1 cellular context compared by ENCODE assay signal in the genomic region with DNA sequence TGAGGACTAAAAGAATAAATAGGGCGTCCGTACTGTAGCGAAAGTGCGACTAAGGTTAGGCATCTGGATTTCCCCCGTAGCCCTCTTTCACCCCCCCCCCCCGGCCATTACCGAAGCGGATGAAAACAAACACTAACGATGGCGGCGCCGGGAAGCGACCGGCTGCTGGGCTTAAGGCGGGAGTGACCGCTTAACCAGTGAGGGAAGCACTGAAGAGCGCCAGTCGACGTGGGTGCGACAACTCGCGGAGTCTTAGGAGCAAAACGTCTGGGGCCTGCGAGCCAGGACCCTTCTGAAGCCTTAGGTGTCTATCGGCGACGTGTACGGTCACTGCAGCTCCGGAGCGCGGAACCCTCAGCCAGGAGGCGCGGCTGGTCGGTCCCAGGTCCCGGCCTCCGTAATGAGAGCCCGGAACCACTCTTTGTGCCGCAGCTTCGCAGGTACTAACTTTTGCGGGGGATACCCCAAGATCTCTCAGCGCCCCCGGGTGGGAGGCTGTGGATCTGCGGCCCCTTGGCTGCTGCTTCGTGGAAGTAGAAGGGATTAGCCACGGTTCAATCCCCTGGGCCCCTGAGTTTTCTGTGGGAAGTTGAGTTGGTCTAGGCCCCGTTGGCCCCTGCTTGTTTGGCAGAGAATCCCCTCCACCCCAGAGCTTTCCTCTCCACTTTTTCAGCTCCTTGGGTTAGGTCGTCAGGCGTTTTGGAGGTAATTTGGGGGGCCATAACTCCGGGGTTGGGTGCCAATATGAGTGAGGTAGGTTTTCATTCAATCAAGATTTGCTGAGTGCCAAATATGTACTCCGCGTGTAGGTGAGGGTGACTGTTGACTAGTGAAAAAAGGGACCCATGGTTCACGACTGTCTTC.
A peak's percentile ranks its signal among the peaks of the same experiment; 100 is the strongest.
TF ChIP-seq lines count a peak whose summit lies in the region.

A gene (plus strand): TSS at position 103 of the 864 bp plus-strand sequence. CDS start 26,739 bp downstream, outside the sequence.

TF ChIP-seq in K562, 482 proteins besides CTCF, POLR2A, EP300 and RAD21 (continued from another document and continues in another):
- TF ChIP-seq, protein P1, sequence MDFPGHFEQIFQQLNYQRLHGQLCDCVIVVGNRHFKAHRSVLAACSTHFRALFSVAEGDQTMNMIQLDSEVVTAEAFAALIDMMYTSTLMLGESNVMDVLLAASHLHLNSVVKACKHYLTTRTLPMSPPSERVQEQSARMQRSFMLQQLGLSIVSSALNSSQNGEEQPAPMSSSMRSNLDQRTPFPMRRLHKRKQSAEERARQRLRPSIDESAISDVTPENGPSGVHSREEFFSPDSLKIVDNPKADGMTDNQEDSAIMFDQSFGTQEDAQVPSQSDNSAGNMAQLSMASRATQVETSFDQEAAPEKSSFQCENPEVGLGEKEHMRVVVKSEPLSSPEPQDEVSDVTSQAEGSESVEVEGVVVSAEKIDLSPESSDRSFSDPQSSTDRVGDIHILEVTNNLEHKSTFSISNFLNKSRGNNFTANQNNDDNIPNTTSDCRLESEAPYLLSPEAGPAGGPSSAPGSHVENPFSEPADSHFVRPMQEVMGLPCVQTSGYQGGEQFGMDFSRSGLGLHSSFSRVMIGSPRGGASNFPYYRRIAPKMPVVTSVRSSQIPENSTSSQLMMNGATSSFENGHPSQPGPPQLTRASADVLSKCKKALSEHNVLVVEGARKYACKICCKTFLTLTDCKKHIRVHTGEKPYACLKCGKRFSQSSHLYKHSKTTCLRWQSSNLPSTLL (IDR thresholded peaks at IDR 0.05) = no peak
- TF ChIP-seq OTX1 (CRISPR knock-in tag; IDR thresholded peaks at IDR 0.05) = no peak
- no peak for TF ChIP-seq MEIS2 (IDR thresholded peaks at IDR 0.05; ENCODE audit: partially characterized antibody)
- no peak for TF ChIP-seq PTRF (tag; IDR thresholded peaks at IDR 0.05)
- TF ChIP-seq ZNF408 (CRISPR knock-in tag; IDR thresholded peaks at IDR 0.05; ENCODE audit: low read depth) = no peak
- no peak for TF ChIP-seq MTF1 (CRISPR knock-in tag; IDR thresholded peaks at IDR 0.05; ENCODE audit: borderline replicate concordance)
- no peak for TF ChIP-seq RBM39 (optimal IDR thresholded peaks at IDR 0.05; ENCODE audit: low read depth, low read length)
- TF ChIP-seq ZNF717 (CRISPR knock-in tag; IDR thresholded peaks at IDR 0.05) = no peak
- TF ChIP-seq DPF2 (IDR thresholded peaks at IDR 0.05) = no peak
- TF ChIP-seq ZNF668 (CRISPR knock-in tag; IDR thresholded peaks at IDR 0.05) = no peak
- no peak for TF ChIP-seq SIX5 (IDR thresholded peaks at IDR 0.05; ENCODE audit: borderline replicate concordance in 1 of 2, insufficient read depth in 1 of 2, low read depth in 1 of 2, low read length in 2 of 2)
- TF ChIP-seq NFE2L1 (tag; IDR thresholded peaks at IDR 0.05; ENCODE audit: borderline replicate concordance, low read depth) = no peak
- no peak for TF ChIP-seq PRPF4 (IDR thresholded peaks at IDR 0.05; ENCODE audit: insufficient read depth, low read depth, low read length, poor library complexity, severe bottlenecking)
- TF ChIP-seq, protein P2, sequence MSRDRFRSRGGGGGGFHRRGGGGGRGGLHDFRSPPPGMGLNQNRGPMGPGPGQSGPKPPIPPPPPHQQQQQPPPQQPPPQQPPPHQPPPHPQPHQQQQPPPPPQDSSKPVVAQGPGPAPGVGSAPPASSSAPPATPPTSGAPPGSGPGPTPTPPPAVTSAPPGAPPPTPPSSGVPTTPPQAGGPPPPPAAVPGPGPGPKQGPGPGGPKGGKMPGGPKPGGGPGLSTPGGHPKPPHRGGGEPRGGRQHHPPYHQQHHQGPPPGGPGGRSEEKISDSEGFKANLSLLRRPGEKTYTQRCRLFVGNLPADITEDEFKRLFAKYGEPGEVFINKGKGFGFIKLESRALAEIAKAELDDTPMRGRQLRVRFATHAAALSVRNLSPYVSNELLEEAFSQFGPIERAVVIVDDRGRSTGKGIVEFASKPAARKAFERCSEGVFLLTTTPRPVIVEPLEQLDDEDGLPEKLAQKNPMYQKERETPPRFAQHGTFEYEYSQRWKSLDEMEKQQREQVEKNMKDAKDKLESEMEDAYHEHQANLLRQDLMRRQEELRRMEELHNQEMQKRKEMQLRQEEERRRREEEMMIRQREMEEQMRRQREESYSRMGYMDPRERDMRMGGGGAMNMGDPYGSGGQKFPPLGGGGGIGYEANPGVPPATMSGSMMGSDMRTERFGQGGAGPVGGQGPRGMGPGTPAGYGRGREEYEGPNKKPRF (IDR thresholded peaks at IDR 0.05; ENCODE audit: low read depth, low read length) = no peak
- TF ChIP-seq TFAM (CRISPR knock-in tag; conservative IDR thresholded peaks at IDR 0.05) = no peak
- TF ChIP-seq, protein P3, sequence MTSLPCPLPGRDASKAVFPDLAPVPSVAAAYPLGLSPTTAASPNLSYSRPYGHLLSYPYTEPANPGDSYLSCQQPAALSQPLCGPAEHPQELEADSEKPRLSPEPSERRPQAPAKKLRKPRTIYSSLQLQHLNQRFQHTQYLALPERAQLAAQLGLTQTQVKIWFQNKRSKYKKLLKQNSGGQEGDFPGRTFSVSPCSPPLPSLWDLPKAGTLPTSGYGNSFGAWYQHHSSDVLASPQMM (CRISPR knock-in tag; IDR thresholded peaks at IDR 0.05) = no peak
- TF ChIP-seq NR4A1 (CRISPR knock-in tag; IDR thresholded peaks at IDR 0.05) = no peak
- no peak for TF ChIP-seq NR4A1 (tag; IDR thresholded peaks at IDR 0.05)
- TF ChIP-seq, protein P4, sequence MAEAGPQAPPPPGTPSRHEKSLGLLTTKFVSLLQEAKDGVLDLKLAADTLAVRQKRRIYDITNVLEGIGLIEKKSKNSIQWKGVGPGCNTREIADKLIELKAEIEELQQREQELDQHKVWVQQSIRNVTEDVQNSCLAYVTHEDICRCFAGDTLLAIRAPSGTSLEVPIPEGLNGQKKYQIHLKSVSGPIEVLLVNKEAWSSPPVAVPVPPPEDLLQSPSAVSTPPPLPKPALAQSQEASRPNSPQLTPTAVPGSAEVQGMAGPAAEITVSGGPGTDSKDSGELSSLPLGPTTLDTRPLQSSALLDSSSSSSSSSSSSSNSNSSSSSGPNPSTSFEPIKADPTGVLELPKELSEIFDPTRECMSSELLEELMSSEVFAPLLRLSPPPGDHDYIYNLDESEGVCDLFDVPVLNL (CRISPR knock-in tag; IDR thresholded peaks at IDR 0.05; ENCODE audit: low read depth) = no peak
- TF ChIP-seq TRIM24 (IDR thresholded peaks at IDR 0.05) = peak in 1 of 2 experiments; percentile 3; a peak in 1 of 4 replicates
- TF ChIP-seq ZZZ3 (IDR thresholded peaks at IDR 0.05) = no peak
- TF ChIP-seq MED1 (CRISPR knock-in tag; IDR thresholded peaks at IDR 0.05; ENCODE audit: borderline replicate concordance) = no peak
- TF ChIP-seq, protein P5, sequence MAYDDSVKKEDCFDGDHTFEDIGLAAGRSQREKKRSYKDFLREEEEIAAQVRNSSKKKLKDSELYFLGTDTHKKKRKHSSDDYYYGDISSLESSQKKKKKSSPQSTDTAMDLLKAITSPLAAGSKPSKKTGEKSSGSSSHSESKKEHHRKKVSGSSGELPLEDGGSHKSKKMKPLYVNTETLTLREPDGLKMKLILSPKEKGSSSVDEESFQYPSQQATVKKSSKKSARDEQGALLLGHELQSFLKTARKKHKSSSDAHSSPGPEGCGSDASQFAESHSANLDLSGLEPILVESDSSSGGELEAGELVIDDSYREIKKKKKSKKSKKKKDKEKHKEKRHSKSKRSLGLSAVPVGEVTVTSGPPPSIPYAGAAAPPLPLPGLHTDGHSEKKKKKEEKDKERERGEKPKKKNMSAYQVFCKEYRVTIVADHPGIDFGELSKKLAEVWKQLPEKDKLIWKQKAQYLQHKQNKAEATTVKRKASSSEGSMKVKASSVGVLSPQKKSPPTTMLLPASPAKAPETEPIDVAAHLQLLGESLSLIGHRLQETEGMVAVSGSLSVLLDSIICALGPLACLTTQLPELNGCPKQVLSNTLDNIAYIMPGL (CRISPR knock-in tag; IDR thresholded peaks at IDR 0.05) = no peak
- no peak for TF ChIP-seq NCOA1 (IDR thresholded peaks at IDR 0.05; ENCODE audit: low read depth)
- TF ChIP-seq, protein P6, sequence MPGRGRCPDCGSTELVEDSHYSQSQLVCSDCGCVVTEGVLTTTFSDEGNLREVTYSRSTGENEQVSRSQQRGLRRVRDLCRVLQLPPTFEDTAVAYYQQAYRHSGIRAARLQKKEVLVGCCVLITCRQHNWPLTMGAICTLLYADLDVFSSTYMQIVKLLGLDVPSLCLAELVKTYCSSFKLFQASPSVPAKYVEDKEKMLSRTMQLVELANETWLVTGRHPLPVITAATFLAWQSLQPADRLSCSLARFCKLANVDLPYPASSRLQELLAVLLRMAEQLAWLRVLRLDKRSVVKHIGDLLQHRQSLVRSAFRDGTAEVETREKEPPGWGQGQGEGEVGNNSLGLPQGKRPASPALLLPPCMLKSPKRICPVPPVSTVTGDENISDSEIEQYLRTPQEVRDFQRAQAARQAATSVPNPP (IDR thresholded peaks at IDR 0.05; ENCODE audit: borderline replicate concordance, insufficient read depth, insufficient read length) = no peak
- TF ChIP-seq ZNF583 (CRISPR knock-in tag; IDR thresholded peaks at IDR 0.05) = no peak
- TF ChIP-seq, protein P7, sequence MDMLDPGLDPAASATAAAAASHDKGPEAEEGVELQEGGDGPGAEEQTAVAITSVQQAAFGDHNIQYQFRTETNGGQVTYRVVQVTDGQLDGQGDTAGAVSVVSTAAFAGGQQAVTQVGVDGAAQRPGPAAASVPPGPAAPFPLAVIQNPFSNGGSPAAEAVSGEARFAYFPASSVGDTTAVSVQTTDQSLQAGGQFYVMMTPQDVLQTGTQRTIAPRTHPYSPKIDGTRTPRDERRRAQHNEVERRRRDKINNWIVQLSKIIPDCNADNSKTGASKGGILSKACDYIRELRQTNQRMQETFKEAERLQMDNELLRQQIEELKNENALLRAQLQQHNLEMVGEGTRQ (CRISPR knock-in tag; IDR thresholded peaks at IDR 0.05) = no peak
- TF ChIP-seq NR2C2 (CRISPR knock-in tag; IDR thresholded peaks at IDR 0.05) = no peak
- TF ChIP-seq NR2C2 (tag; IDR thresholded peaks at IDR 0.05) = peak; percentile 88
- TF ChIP-seq, protein P8, sequence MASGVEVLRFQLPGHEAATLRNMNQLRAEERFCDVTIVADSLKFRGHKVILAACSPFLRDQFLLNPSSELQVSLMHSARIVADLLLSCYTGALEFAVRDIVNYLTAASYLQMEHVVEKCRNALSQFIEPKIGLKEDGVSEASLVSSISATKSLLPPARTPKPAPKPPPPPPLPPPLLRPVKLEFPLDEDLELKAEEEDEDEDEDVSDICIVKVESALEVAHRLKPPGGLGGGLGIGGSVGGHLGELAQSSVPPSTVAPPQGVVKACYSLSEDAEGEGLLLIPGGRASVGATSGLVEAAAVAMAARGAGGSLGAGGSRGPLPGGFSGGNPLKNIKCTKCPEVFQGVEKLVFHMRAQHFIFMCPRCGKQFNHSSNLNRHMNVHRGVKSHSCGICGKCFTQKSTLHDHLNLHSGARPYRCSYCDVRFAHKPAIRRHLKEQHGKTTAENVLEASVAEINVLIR (CRISPR knock-in tag; IDR thresholded peaks at IDR 0.05) = no peak
- no peak for TF ChIP-seq DDX20 (tag; IDR thresholded peaks at IDR 0.05; ENCODE audit: low read depth)
- TF ChIP-seq MAFK (IDR thresholded peaks at IDR 0.05; ENCODE audit: low read length) = no peak
- TF ChIP-seq DIDO1 (tag; IDR thresholded peaks at IDR 0.05; ENCODE audit: low read depth) = no peak
- no peak; the same call in 1 of the 2 replicates for TF ChIP-seq TCF7L2 (IDR thresholded peaks at IDR 0.05; ENCODE audit: low read depth, low read length)
- TF ChIP-seq, protein P9, sequence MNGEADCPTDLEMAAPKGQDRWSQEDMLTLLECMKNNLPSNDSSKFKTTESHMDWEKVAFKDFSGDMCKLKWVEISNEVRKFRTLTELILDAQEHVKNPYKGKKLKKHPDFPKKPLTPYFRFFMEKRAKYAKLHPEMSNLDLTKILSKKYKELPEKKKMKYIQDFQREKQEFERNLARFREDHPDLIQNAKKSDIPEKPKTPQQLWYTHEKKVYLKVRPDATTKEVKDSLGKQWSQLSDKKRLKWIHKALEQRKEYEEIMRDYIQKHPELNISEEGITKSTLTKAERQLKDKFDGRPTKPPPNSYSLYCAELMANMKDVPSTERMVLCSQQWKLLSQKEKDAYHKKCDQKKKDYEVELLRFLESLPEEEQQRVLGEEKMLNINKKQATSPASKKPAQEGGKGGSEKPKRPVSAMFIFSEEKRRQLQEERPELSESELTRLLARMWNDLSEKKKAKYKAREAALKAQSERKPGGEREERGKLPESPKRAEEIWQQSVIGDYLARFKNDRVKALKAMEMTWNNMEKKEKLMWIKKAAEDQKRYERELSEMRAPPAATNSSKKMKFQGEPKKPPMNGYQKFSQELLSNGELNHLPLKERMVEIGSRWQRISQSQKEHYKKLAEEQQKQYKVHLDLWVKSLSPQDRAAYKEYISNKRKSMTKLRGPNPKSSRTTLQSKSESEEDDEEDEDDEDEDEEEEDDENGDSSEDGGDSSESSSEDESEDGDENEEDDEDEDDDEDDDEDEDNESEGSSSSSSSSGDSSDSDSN (IDR thresholded peaks at IDR 0.05; ENCODE audit: borderline replicate concordance in 1 of 2, low read depth in 2 of 2, low read length in 2 of 2) = peak in 1 of 2 experiments; percentile 82; a peak in 1 of 4 replicates
- TF ChIP-seq GATAD2B (IDR thresholded peaks at IDR 0.05; ENCODE audit: borderline replicate concordance) = no peak
- peak; percentile 17 to 87; a peak in 1 of 4 replicates for TF ChIP-seq SIN3A (IDR thresholded peaks at IDR 0.05; ENCODE audit: borderline replicate concordance in 2 of 2, control insufficient read depth in 1 of 2, low read depth in 2 of 2, low read length in 2 of 2)
- TF ChIP-seq FOXJ3 (CRISPR knock-in tag; IDR thresholded peaks at IDR 0.05) = no peak
- TF ChIP-seq ZFP1 (CRISPR knock-in tag; IDR thresholded peaks at IDR 0.05) = no peak
- no peak for TF ChIP-seq FIP1L1 (IDR thresholded peaks at IDR 0.05; ENCODE audit: low read depth, low read length, poor library complexity, severe bottlenecking)
- TF ChIP-seq NONO (IDR thresholded peaks at IDR 0.05; ENCODE audit: low read depth in 2 of 2, low read length in 1 of 2) = no peak
- TF ChIP-seq, protein P10, sequence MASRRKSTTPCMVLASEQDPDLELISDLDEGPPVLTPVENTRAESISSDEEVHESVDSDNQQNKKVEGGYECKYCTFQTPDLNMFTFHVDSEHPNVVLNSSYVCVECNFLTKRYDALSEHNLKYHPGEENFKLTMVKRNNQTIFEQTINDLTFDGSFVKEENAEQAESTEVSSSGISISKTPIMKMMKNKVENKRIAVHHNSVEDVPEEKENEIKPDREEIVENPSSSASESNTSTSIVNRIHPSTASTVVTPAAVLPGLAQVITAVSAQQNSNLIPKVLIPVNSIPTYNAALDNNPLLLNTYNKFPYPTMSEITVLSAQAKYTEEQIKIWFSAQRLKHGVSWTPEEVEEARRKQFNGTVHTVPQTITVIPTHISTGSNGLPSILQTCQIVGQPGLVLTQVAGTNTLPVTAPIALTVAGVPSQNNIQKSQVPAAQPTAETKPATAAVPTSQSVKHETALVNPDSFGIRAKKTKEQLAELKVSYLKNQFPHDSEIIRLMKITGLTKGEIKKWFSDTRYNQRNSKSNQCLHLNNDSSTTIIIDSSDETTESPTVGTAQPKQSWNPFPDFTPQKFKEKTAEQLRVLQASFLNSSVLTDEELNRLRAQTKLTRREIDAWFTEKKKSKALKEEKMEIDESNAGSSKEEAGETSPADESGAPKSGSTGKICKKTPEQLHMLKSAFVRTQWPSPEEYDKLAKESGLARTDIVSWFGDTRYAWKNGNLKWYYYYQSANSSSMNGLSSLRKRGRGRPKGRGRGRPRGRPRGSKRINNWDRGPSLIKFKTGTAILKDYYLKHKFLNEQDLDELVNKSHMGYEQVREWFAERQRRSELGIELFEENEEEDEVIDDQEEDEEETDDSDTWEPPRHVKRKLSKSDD (conservative IDR thresholded peaks at IDR 0.05; ENCODE audit: low read length) = no peak
- no peak for TF ChIP-seq NCOR1 (IDR thresholded peaks at IDR 0.05)
- TF ChIP-seq RBM14 (IDR thresholded peaks at IDR 0.05; ENCODE audit: borderline replicate concordance, insufficient read depth, low read depth, low read length) = no peak
- no peak for TF ChIP-seq ATF1 (CRISPR knock-in tag; IDR thresholded peaks at IDR 0.05)
- peak; percentile 73 for TF ChIP-seq ATF1 (tag; IDR thresholded peaks at IDR 0.05)
- peak; percentile 64 for TF ChIP-seq SUPT5H (IDR thresholded peaks at IDR 0.05)
- no peak for TF ChIP-seq ZSCAN32 (CRISPR knock-in tag; IDR thresholded peaks at IDR 0.05)
- no peak for TF ChIP-seq NR2F6 (CRISPR knock-in tag; IDR thresholded peaks at IDR 0.05)
